13 cellular contexts compared by ENCODE assay signal in genomic region chr18:58391113-58391892, GRCh38.
DNase-seq lines count a peak whose midpoint lies in the region; TF ChIP-seq lines count a peak whose summit lies in the region.
"Had no signal": no experiment of that assay in that cellular context is flagged by ENCODE, and none has a peak within 500 bp of the region (broad histone marks: within the 10 kb centered on the region; RNA-seq: fewer than 3 reads in every experiment).

No MANE protein-coding gene starts in this region.

- H3K9me2 ChIP-seq in neural cell (ENCODE audit: insufficient read depth, low read length), result no peaks in the 10 kb centered on the region

- DNase-seq in activated CD8-positive, alpha-beta memory T cell treated with anti-CD3 and anti-CD28 coated beads, Interleukin-2, amount 50 U/mL, for 48 hours, result peak; percentile 12
- no peak for DNase-seq in activated CD8-positive, alpha-beta memory T cell treated with anti-CD3 and anti-CD28 coated beads for 24 hours
- DNase-seq in fibroblast of gingiva (ENCODE audit: low read depth) (peak; percentile 39), caudate nucleus (lab: John Stamatoyannopoulos, UW) (no peak), RPMI8226 (no peak), ecto neural progenitor cell (ENCODE audit: low spot score) (no peak), NCI-H2029 treated with DMSO at 0.1 percent for 48 hours (lab: John Stamatoyannopoulos, UW) (no peak)
- DNase-seq: activated CD8-positive, alpha-beta T cell treated with anti-CD3 and anti-CD28 coated beads, Interleukin-2, amount 10 ng/mL, durations not matched to agents 7 days and 5 days; activated naive CD8-positive, alpha-beta T cell treated with anti-CD3 and anti-CD28 coated beads, Interleukin-2, amount 50 U/mL, for 24 hours; T-helper 1 cell had no signal

- H3K79me2 ChIP-seq in neural cell (replicated peaks; ENCODE audit: insufficient read depth, low read length), result no peaks in the 10 kb centered on the region

- TF ChIP-seq RAD21 in neural cell (conservative IDR thresholded peaks at IDR 0.05), result no peak

- H4K20me1 ChIP-seq in neural cell (ENCODE audit: insufficient read depth), result no peaks in the 10 kb centered on the region

- no peaks in the 10 kb centered on the region for H3K27me3 ChIP-seq in neural cell (ENCODE audit: insufficient read depth, low read depth, low read length)
- H3K27me3 ChIP-seq: tibial nerve had no signal

- H2AFZ ChIP-seq in neural cell (ENCODE audit: low read depth, low read length), result no peak overlapping the region

- no peak for TF ChIP-seq EP300 in neural cell (conservative IDR thresholded peaks at IDR 0.05; ENCODE audit: poor library complexity, severe bottlenecking)

- TF ChIP-seq CTCF in neural cell (IDR thresholded peaks at IDR 0.05; ENCODE audit: poor library complexity, severe bottlenecking), result no peak

- no peak overlapping the region for H3K4me2 ChIP-seq in neural cell (ENCODE audit: low read length)

- no peak overlapping the region for H3K4me3 ChIP-seq in neural cell (ENCODE audit: low read length)
- H3K4me3 ChIP-seq: tibial nerve had no signal

- no peak overlapping the region for H3K9ac ChIP-seq in neural cell (ENCODE audit: low read length)

- H3K27ac ChIP-seq in neural cell (ENCODE audit: low read length) (peak overlapping the region; percentile 50), caudate nucleus (ENCODE audit: low read depth, low read length) (no peak overlapping the region)
- H3K27ac ChIP-seq: RWPE1 had no signal

- peaks cover 35% of the 10 kb centered on the region for H3K36me3 ChIP-seq in neural cell (ENCODE audit: insufficient read depth, low read length)

- H3F3A ChIP-seq in neural cell (ENCODE audit: insufficient read depth, low read length, poor library complexity, severe bottlenecking), result no peaks in the 10 kb centered on the region

- no peaks in the 10 kb centered on the region for H3K9me3 ChIP-seq in neural cell (ENCODE audit: low read length)
- H3K9me3 ChIP-seq: tibial nerve had no signal

TF ChIP-seq in neural cell, 6 proteins besides CTCF, POLR2A, EP300 and RAD21:
- peak; percentile 43 for TF ChIP-seq POLR2AphosphoS5 (IDR thresholded peaks at IDR 0.05)
- no peak for TF ChIP-seq TAF1 (IDR thresholded peaks at IDR 0.05; ENCODE audit: low read depth)
- TF ChIP-seq MXI1 (conservative IDR thresholded peaks at IDR 0.05; ENCODE audit: poor library complexity, severe bottlenecking), result peak; percentile 8

Comparison
In these comparisons a context has a peak if more than half of its experiments do, and no peak if none do; other contexts are left out.
1. DNase-seq: peak in activated CD8-positive, alpha-beta memory T cell treated with anti-CD3 and anti-CD28 coated beads, Interleukin-2, amount 50 U/mL, for 48 hours (single experiment) and fibroblast of gingiva (single experiment); none in activated CD8-positive, alpha-beta memory T cell treated with anti-CD3 and anti-CD28 coated beads for 24 hours (single experiment), caudate nucleus (0 of 61), RPMI8226 (single experiment), ecto neural progenitor cell (single experiment) and NCI-H2029 treated with DMSO at 0.1 percent for 48 hours (single experiment).